ENCODE assay signal across 13 cellular contexts in genomic region chr19:50205681-50206138, GRCh38. TPM values are rescaled to one million over a fixed set of nuclear protein-coding genes. Genes with fewer than 3 reads are reported as not detected.
DNase-seq lines count a peak whose midpoint lies in the region; ATAC-seq and TF ChIP-seq lines count a peak whose summit lies in the region.
"Had no signal": no experiment of that assay in that cellular context is flagged by ENCODE, and none has a peak within 500 bp of the region (broad histone marks: within the 10 kb centered on the region; RNA-seq: fewer than 3 reads in every experiment).

No MANE protein-coding gene starts in this region.

- H3K4me1 ChIP-seq in Caco-2 (peaks cover 12% of the 10 kb centered on the region), ectodermal cell (ENCODE audit: control insufficient read depth, insufficient read depth, low read length) (no peaks in the 10 kb centered on the region), muscle layer of duodenum (ENCODE audit: control insufficient read depth in 1 of 2, insufficient read depth in 2 of 2, low read length in 2 of 2) (peaks cover 0 to 19% of the 10 kb centered on the region in 2 donors), sigmoid colon (peaks cover 0 to 19% (median 17%) of the 10 kb centered on the region in 4 donors)

- H3K4me1 Mint-ChIP-seq in Caco-2 (ENCODE audit: low read depth, unreplicated experiment), result peaks cover 15% of the 10 kb centered on the region
- no peaks in the 10 kb centered on the region for H3K4me1 Mint-ChIP-seq in activated CD4-positive, alpha-beta T cell treated with anti-CD3 and anti-CD28 coated beads, Interleukin-2, amount 10 ng/mL, durations not matched to agents 24 days and 14 days
- H3K4me1 Mint-ChIP-seq: activated T-helper 17 cell treated with anti-CD3 and anti-CD28 coated beads, Interleukin-2, amount 50 U/mL, for 72 hours had no signal

- H3K27me3 Mint-ChIP-seq in Caco-2 (ENCODE audit: insufficient read depth, unreplicated experiment), result no peaks in the 10 kb centered on the region
- peaks cover 33% of the 10 kb centered on the region for H3K27me3 Mint-ChIP-seq in activated CD4-positive, alpha-beta T cell treated with anti-CD3 and anti-CD28 coated beads, Interleukin-2, amount 10 ng/mL, durations not matched to agents 24 days and 14 days

- no peak for ATAC-seq in GM21576 (IDR thresholded peaks at IDR 0.05; ENCODE audit: unreplicated experiment)
- ATAC-seq: activated T-helper 17 cell treated with anti-CD3 and anti-CD28 coated beads, Interleukin-2, amount 50 U/mL, for 72 hours had no signal

- peak overlapping the region; percentile 97 for H3K27ac Mint-ChIP-seq in Caco-2 (ENCODE audit: unreplicated experiment)
- no peak overlapping the region for H3K27ac Mint-ChIP-seq in activated CD4-positive, alpha-beta T cell treated with anti-CD3 and anti-CD28 coated beads, Interleukin-2, amount 10 ng/mL, durations not matched to agents 24 days and 14 days
- H3K27ac Mint-ChIP-seq: activated T-helper 17 cell treated with anti-CD3 and anti-CD28 coated beads, Interleukin-2, amount 50 U/mL, for 72 hours; dendritic cell treated with granulocyte-macrophage colony-stimulating factor and Interleukin-4, amounts not matched to agents 40 ng/mL and 50 ng/mL, for 4 days had no signal

- DNase-seq in Caco-2, result peak; percentile 69 to 80
- peak; percentile 48 for DNase-seq in NCI-H1417 treated with DMSO at 0.1 percent for 48 hours (lab: John Stamatoyannopoulos, UW)
- DNase-seq in GM10248 (ENCODE audit: extremely low spot score), result no peak
- no peak for DNase-seq in sigmoid colon
- DNase-seq in activated CD4-positive, alpha-beta T cell treated with anti-CD3 and anti-CD28 coated beads, Interleukin-2, amount 10 ng/mL, durations not matched to agents 24 days and 14 days, result no peak
- DNase-seq: NCI-H2081 treated with DMSO at 0.1 percent for 48 hours, T-helper 1 cell had no signal

- 0 out of 2 replicates have a peak, but pooled peaks cover under 1% of the 10 kb centered on the region for H3K9me3 ChIP-seq in Caco-2
- peaks cover under 1% of the 10 kb centered on the region for H3K9me3 ChIP-seq in ectodermal cell (ENCODE audit: control insufficient read depth, low read length)
- no peaks in the 10 kb centered on the region for H3K9me3 ChIP-seq in muscle layer of duodenum (ENCODE audit: control insufficient read depth in 1 of 2, low read length in 2 of 2)
- H3K9me3 ChIP-seq in sigmoid colon, result no peaks in the 10 kb centered on the region

- POLR2A ChIA-PET in Caco-2 (lab: Charles Lee) (interaction anchor here (0.6 to 1.8 kb wide), 3 partner anchors 29 to 1094 kb away, joined by 3 to 7 read pairs (median 4); no protein-coding TSS in a partner anchor), GM10248 (lab: Yijun Ruan, JAX) (no interaction called here)

- TF ChIP-seq EP300 in sigmoid colon (IDR thresholded peaks at IDR 0.05), result no peak

- WGBS in ectodermal cell, 2 experiments, result 61 to 64% methylated on average over 12 of the region's 12 CpGs
- 4 to 24% methylated on average over 12 of the region's 12 CpGs for WGBS in sigmoid colon, 2 donors

- H3K27me3 ChIP-seq in Caco-2 (replicated peaks; ENCODE audit: control insufficient read depth, insufficient read depth, low read length), result no peaks in the 10 kb centered on the region
- H3K27me3 ChIP-seq in ectodermal cell (ENCODE audit: control insufficient read depth, insufficient read depth, low read length, poor library complexity, severe bottlenecking), result peaks cover 4% of the 10 kb centered on the region
- H3K27me3 ChIP-seq in muscle layer of duodenum (ENCODE audit: low read depth, low read length), result peaks cover 21% of the 10 kb centered on the region
- H3K27me3 ChIP-seq in sigmoid colon, result peaks cover 40 to 65% (median 42%) of the 10 kb centered on the region in 3 donors

- H3K4me3 ChIP-seq in Caco-2 (ENCODE audit: low read depth, low read length) (peak overlapping the region; percentile 86), ectodermal cell (ENCODE audit: insufficient read depth, low read depth, low read length) (peak overlapping the region; percentile 30), muscle layer of duodenum (ENCODE audit: low read depth in 1 of 2, low read length in 2 of 2) (no peak overlapping the region), sigmoid colon (no peak overlapping the region)

- peaks cover 23% of the 10 kb centered on the region for H3K36me3 Mint-ChIP-seq in Caco-2 (ENCODE audit: insufficient read depth, unreplicated experiment)
- H3K36me3 Mint-ChIP-seq in activated CD4-positive, alpha-beta T cell treated with anti-CD3 and anti-CD28 coated beads, Interleukin-2, amount 10 ng/mL, durations not matched to agents 24 days and 14 days (ENCODE audit: low read depth), result peaks cover 2% of the 10 kb centered on the region

- intact Hi-C loops in Caco-2 (cut with micrococcal nuclease; ENCODE audit: unreplicated experiment), result loop anchor here (1.0 kb wide), 1 partner anchor 29 kb away; no protein-coding TSS in a partner anchor
- intact Hi-C loops in sigmoid colon (cut with DNase I), result no loop called here
- intact Hi-C loops in activated CD4-positive, alpha-beta T cell treated with anti-CD3 and anti-CD28 coated beads, Interleukin-2, amount 10 ng/mL, durations not matched to agents 24 days and 14 days (cut with micrococcal nuclease), result no loop called here

- no peak overlapping the region for H3K27ac ChIP-seq in ectodermal cell (ENCODE audit: insufficient read depth, low read depth, low read length, poor library complexity, severe bottlenecking)
- peak overlapping the region; percentile 75 for H3K27ac ChIP-seq in muscle layer of duodenum (ENCODE audit: low read length)
- H3K27ac ChIP-seq in sigmoid colon, result peak overlapping the region in 2 of 4 donors; percentile 26 to 50

- H3K4me3 Mint-ChIP-seq in Caco-2 (ENCODE audit: unreplicated experiment), result peak overlapping the region; percentile 93
- no peak overlapping the region for H3K4me3 Mint-ChIP-seq in activated CD4-positive, alpha-beta T cell treated with anti-CD3 and anti-CD28 coated beads, Interleukin-2, amount 10 ng/mL, durations not matched to agents 24 days and 14 days
- H3K4me3 Mint-ChIP-seq: activated T-helper 17 cell treated with anti-CD3 and anti-CD28 coated beads, Interleukin-2, amount 50 U/mL, for 72 hours; dendritic cell treated with granulocyte-macrophage colony-stimulating factor and Interleukin-4, amounts not matched to agents 40 ng/mL and 50 ng/mL, for 4 days had no signal

- H3K36me3 ChIP-seq in Caco-2 (ENCODE audit: control insufficient read depth, insufficient read depth, low read length) (no peaks in the 10 kb centered on the region), ectodermal cell (ENCODE audit: control insufficient read depth, insufficient read depth, low read length) (no peaks in the 10 kb centered on the region), muscle layer of duodenum (ENCODE audit: control insufficient read depth in 1 of 2, insufficient read depth in 2 of 2, low read length in 2 of 2) (no peaks in the 10 kb centered on the region), sigmoid colon (no peaks in the 10 kb centered on the region)

- BruUV-seq in Caco-2 (replicated peaks; lab: Mats Ljungman, UMichigan), result TSS peak; percentile 32

- peaks cover 10% of the 10 kb centered on the region for H3K9me3 Mint-ChIP-seq in Caco-2 (ENCODE audit: unreplicated experiment)
- H3K9me3 Mint-ChIP-seq in activated CD4-positive, alpha-beta T cell treated with anti-CD3 and anti-CD28 coated beads, Interleukin-2, amount 10 ng/mL, durations not matched to agents 24 days and 14 days, result peaks cover 4% of the 10 kb centered on the region
- H3K9me3 Mint-ChIP-seq: activated T-helper 17 cell treated with anti-CD3 and anti-CD28 coated beads, Interleukin-2, amount 50 U/mL, for 72 hours; dendritic cell treated with granulocyte-macrophage colony-stimulating factor and Interleukin-4, amounts not matched to agents 40 ng/mL and 50 ng/mL, for 4 days had no signal

- peak in 1 of 2 donors; percentile 47 for TF ChIP-seq POLR2A in sigmoid colon (IDR thresholded peaks at IDR 0.05)

- CTCF ChIA-PET in Caco-2 (lab: Charles Lee), result interaction anchor here (0.6 to 1.2 kb wide), 7 partner anchors 8 to 724 kb away, joined by 3 to 5 read pairs (median 4); partner anchors contain the start of genes CLEC11A and KCNC3
- CTCF ChIA-PET in GM10248 (lab: Yijun Ruan, JAX), result interaction anchor here (1.0 kb wide), 1 partner anchor 9 kb away, joined by 3 read pairs; no protein-coding TSS in a partner anchor

- TF ChIP-seq CTCF in Caco-2 (IDR thresholded peaks at IDR 0.05; ENCODE audit: insufficient read depth in 1 of 2, low read depth in 1 of 2, low read length in 1 of 2, severe bottlenecking in 1 of 2, unreplicated experiment in 1 of 2) (peak in 1 of 2 experiments; percentile 18), GM10248 (IDR thresholded peaks at IDR 0.05; ENCODE audit: control extremely low read depth, extremely low read depth, low read depth, missing control alignments) (no peak), sigmoid colon (IDR thresholded peaks at IDR 0.05) (peak in 1 of 4 experiments; percentile 29)

RNA-seq across cellular contexts. Expression of gene MYH14, which starts 2.3 kb away (rescaled TPM):
- total RNA-seq in Caco-2 (2022), result 78.3 and 89.8 TPM in 2 replicates
- polyA plus RNA-seq in ectodermal cell (2013, experiment 1 of 4), result 3.9 TPM
- polyA plus RNA-seq in ectodermal cell (2013, experiment 2 of 4), result 3.2 TPM
- polyA plus RNA-seq in ectodermal cell (2013, experiment 3 of 4), result 2.5 TPM
- 2.8 TPM for polyA plus RNA-seq in ectodermal cell (2013, experiment 4 of 4)
- 1 to 10 TPM in 2 of 4 donors, under 1 TPM in 2; 0.16 to 3.9 (median 1.3) TPM for total RNA-seq in sigmoid colon
- 100 to 1,000 TPM in 2 of 3 donors, 10 to 100 TPM in 1; 92.5 to 479 (median 235) TPM for polyA plus RNA-seq in sigmoid colon
- total RNA-seq in activated CD4-positive, alpha-beta T cell treated with anti-CD3 and anti-CD28 coated beads, Interleukin-2, amount 10 ng/mL, durations not matched to agents 24 days and 14 days, result not detected in 2 replicates
- total RNA-seq: activated T-helper 17 cell treated with anti-CD3 and anti-CD28 coated beads, Interleukin-2, amount 50 U/mL, for 72 hours had no signal
- polyA plus RNA-seq: BJ had no signal

RNA-seq across cellular contexts. Expression of gene IZUMO2, which starts 42.6 kb away (rescaled TPM):
- total RNA-seq in Caco-2 (2022) (not detected in 2 replicates), sigmoid colon (not detected)
- polyA plus RNA-seq in ectodermal cell (2013, experiment 1 of 4), result not detected
- not detected for polyA plus RNA-seq in ectodermal cell (2013, experiment 2 of 4)
- not detected for polyA plus RNA-seq in ectodermal cell (2013, experiment 3 of 4)
- not detected for polyA plus RNA-seq in ectodermal cell (2013, experiment 4 of 4)
- not detected for polyA plus RNA-seq in sigmoid colon
- total RNA-seq in activated CD4-positive, alpha-beta T cell treated with anti-CD3 and anti-CD28 coated beads, Interleukin-2, amount 10 ng/mL, durations not matched to agents 24 days and 14 days, result not detected in 2 replicates
- total RNA-seq: activated T-helper 17 cell treated with anti-CD3 and anti-CD28 coated beads, Interleukin-2, amount 50 U/mL, for 72 hours had no signal
- polyA plus RNA-seq: BJ had no signal

Comparison
In these comparisons a context has a peak if more than half of its experiments do, and no peak if none do; other contexts are left out.
1. DNase-seq: peak in Caco-2 (2 of 2) and NCI-H1417 treated with DMSO at 0.1 percent for 48 hours (single experiment); none in GM10248 (single experiment), sigmoid colon (single experiment) and activated CD4-positive, alpha-beta T cell treated with anti-CD3 and anti-CD28 coated beads, Interleukin-2, amount 10 ng/mL, durations not matched to agents 24 days and 14 days (single experiment).
2. H3K4me3 ChIP-seq: peak in Caco-2 (single experiment) and ectodermal cell (single experiment); none in muscle layer of duodenum (0 of 2) and sigmoid colon (0 of 4).
3. RNA of gene MYH14, which starts 2.3 kb away (total RNA-seq): 78.3 to 89.8 TPM in Caco-2; 0.16 to 3.9 TPM in sigmoid colon and not detected in activated CD4-positive, alpha-beta T cell treated with anti-CD3 and anti-CD28 coated beads, Interleukin-2, amount 10 ng/mL, durations not matched to agents 24 days and 14 days; every median in the first group is over 10 times any median in the second.